ENCODE assay signal across 9 cellular contexts in genomic region chr5:32092938-32093812, GRCh38.
A peak's percentile ranks its signal among the peaks of the same experiment; 100 is the strongest.
DNase-seq lines count a peak whose midpoint lies in the region; ATAC-seq, FAIRE-seq and TF ChIP-seq lines count a peak whose summit lies in the region.
"Had no signal": no experiment of that assay in that cellular context is flagged by ENCODE, and none has a peak within 500 bp of the region (broad histone marks: within the 10 kb centered on the region; RNA-seq: fewer than 3 reads in every experiment).

No MANE protein-coding gene starts in this region.

- DNase-seq in GM12891 (ENCODE audit: insufficient read length, low spot score), result peak; percentile 71
- DNase-seq in NAMALWA (ENCODE audit: low spot score), result peak; percentile 89
- peak; percentile 81 for DNase-seq in SIG-M5 treated with dmso at 0.1 percent for 504 hours (lab: John Stamatoyannopoulos, UW; ENCODE audit: unreplicated experiment)
- peak; percentile 39 for DNase-seq in activated gamma-delta T cell treated with anti-CD3 and anti-CD28 coated beads, Interleukin-2, amount 50 U/mL, for 16 hours (ENCODE audit: low read depth)
- peak; percentile 77 for DNase-seq in glomerular visceral epithelial cell (ENCODE audit: extremely low spot score)
- peak; percentile 78 for DNase-seq in prostate gland (ENCODE audit: low spot score)
- DNase-seq in aorta, result no peak

- TF ChIP-seq POLR2A in GM12891 (IDR thresholded peaks at IDR 0.05; ENCODE audit: low read depth, low read length) (no peak), prostate gland (IDR thresholded peaks at IDR 0.05) (no peak)

- peak; percentile 92 for FAIRE-seq in GM12891 (lab: Jason Lieb, UNC)

- ATAC-seq in HG02610 (IDR thresholded peaks at IDR 0.05; ENCODE audit: unreplicated experiment), result peak; percentile 82
- peak; percentile 82 for ATAC-seq in aorta (ENCODE audit: low FRiP score)

- no peaks in the 10 kb centered on the region for H3K9me3 ChIP-seq in prostate gland
- no peaks in the 10 kb centered on the region for H3K9me3 ChIP-seq in aorta (ENCODE audit: control insufficient read depth, low read length)
- H3K9me3 ChIP-seq: neutrophil had no signal

- H3K4me1 ChIP-seq in prostate gland (replicated peaks), result no peaks in the 10 kb centered on the region
- no peaks in the 10 kb centered on the region for H3K4me1 ChIP-seq in aorta (ENCODE audit: control insufficient read depth in 1 of 2, insufficient read depth in 2 of 2, low read length in 2 of 2)

- TF ChIP-seq CTCF in prostate gland (IDR thresholded peaks at IDR 0.05), result peak; percentile 48 to 84 (median 72)

- intact Hi-C loops in prostate gland (cut with DNase I), result loop anchor here (2.0 to 10.0 kb wide), 3 partner anchors 222 to 508 kb away; partner anchors contain the start of gene MTMR12
- intact Hi-C loops in aorta (cut with DNase I), result loop anchor here in 1 of 2 donors (5.0 kb wide), 1 partner anchor 266 kb away; no protein-coding TSS in a partner anchor

- H3K36me3 ChIP-seq in prostate gland (no peaks in the 10 kb centered on the region), aorta (ENCODE audit: control insufficient read depth in 1 of 2, insufficient read depth in 2 of 2, low read length in 1 of 2) (no peaks in the 10 kb centered on the region)
- H3K36me3 ChIP-seq: neutrophil had no signal

- WGBS in prostate gland, result 54% methylated on average over 20 of the region's 20 CpGs
- 37% methylated on average over 20 of the region's 20 CpGs for WGBS in aorta, 2 donors

- H3K4me3 ChIP-seq in prostate gland (no peak overlapping the region), aorta (ENCODE audit: low read length in 2 of 2) (no peak overlapping the region)

- H3K27ac ChIP-seq in prostate gland, result no peak overlapping the region
- no peak overlapping the region for H3K27ac ChIP-seq in aorta (ENCODE audit: low read depth in 1 of 2, low read length in 2 of 2)
- H3K27ac ChIP-seq: neutrophil had no signal

- H3K27me3 ChIP-seq in prostate gland (replicated peaks; ENCODE audit: insufficient read depth) (no peaks in the 10 kb centered on the region), aorta (ENCODE audit: control insufficient read depth in 1 of 2, insufficient read depth in 2 of 2, low read length in 1 of 2) (no peaks in the 10 kb centered on the region)
- H3K27me3 ChIP-seq: neutrophil had no signal

TF ChIP-seq in GM12891, 5 proteins besides CTCF, POLR2A, EP300 and RAD21:
- TF ChIP-seq POU2F2 (IDR thresholded peaks at IDR 0.05; ENCODE audit: low read depth, low read length) (no peak), PAX5 (IDR thresholded peaks at IDR 0.05; ENCODE audit: insufficient read depth, low read length, severe bottlenecking) (no peak), TAF1 (IDR thresholded peaks at IDR 0.05; ENCODE audit: low read depth, low read length) (no peak), POLR2AphosphoS5 (IDR thresholded peaks at IDR 0.05; ENCODE audit: low read depth, low read length) (no peak), SPI1 (IDR thresholded peaks at IDR 0.05; ENCODE audit: low read depth, low read length) (no peak)

Comparison
In these comparisons a context has a peak if more than half of its experiments do, and no peak if none do; other contexts are left out.
1. DNase-seq: peak in GM12891 (single experiment), NAMALWA (single experiment), SIG-M5 treated with dmso at 0.1 percent for 504 hours (single experiment), activated gamma-delta T cell treated with anti-CD3 and anti-CD28 coated beads, Interleukin-2, amount 50 U/mL, for 16 hours (single experiment), glomerular visceral epithelial cell (single experiment) and prostate gland (single experiment); none in aorta (0 of 2).